In the genomic region with DNA sequence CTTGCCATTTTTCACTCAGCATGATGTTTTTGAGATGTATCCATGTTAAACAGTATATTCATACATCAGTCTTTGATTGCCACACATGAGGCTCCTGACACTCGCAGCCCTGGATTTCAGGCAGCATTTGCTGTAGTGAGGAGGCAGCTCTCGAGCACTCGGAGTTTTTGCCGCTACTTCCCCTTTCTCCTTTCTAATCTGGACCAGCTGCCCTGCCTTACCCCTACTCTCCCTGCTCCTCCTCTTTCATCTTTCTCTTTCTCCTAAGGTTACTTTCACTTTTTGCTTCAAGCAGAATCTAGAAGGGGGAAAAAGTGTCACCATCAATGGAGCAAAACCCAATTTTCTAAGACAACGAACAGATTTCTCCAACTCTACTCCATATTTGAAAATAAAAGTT, we compare ENCODE assay signal across 1 cellular context.
TF ChIP-seq lines count a peak whose summit lies in the region.

No MANE protein-coding gene starts in this region.

TF ChIP-seq in K562, 482 proteins besides CTCF, POLR2A, EP300 and RAD21 (continued from another document):
- TF ChIP-seq ZNF184 (CRISPR knock-in tag; IDR thresholded peaks at IDR 0.05): 0 out of 2 replicates have a peak, but pooled peaks have one; percentile 38
- 0 out of 4 replicates have a peak, but pooled peaks of 1 of the 2 experiments have one; percentile 21 for TF ChIP-seq RCOR1 (IDR thresholded peaks at IDR 0.05; ENCODE audit: borderline replicate concordance in 1 of 2, low read depth in 2 of 2, low read length in 2 of 2)
- TF ChIP-seq SPI1 (IDR thresholded peaks at IDR 0.05; ENCODE audit: borderline replicate concordance, low read depth, low read length): peak; percentile 60
- peak; percentile 35; the same call in 1 of the 2 replicates for TF ChIP-seq CTBP1 (IDR thresholded peaks at IDR 0.05; ENCODE audit: borderline replicate concordance)
- TF ChIP-seq PTBP1 (IDR thresholded peaks at IDR 0.05; ENCODE audit: low read depth, low read length): no peak
- TF ChIP-seq ZNF696 (CRISPR knock-in tag; conservative IDR thresholded peaks at IDR 0.05): no peak
- TF ChIP-seq BRD4 (IDR thresholded peaks at IDR 0.05): no peak
